13 cellular contexts compared by ENCODE assay signal in the genomic region with DNA sequence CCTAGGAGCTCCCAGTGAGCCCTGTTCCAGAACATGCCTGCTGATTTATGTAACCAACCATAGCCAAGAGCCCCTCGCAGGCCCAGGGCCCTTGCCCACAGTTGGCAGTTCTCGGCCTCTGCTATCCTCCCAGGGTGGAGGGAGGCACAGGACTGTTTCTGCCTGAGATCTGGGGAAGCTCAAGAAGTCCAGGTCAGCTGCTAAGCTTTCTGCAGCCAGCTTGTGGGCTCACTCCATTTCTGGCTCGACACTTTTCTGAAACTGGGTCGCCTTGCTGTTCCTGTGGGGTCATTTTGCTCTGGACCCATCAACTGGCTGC.
A peak's percentile ranks its signal among the peaks of the same experiment; 100 is the strongest.
DNase-seq lines count a peak whose midpoint lies in the region; ATAC-seq and TF ChIP-seq lines count a peak whose summit lies in the region.
"Had no signal": no experiment of that assay in that cellular context is flagged by ENCODE, and none has a peak within 500 bp of the region (broad histone marks: within the 10 kb centered on the region; RNA-seq: fewer than 3 reads in every experiment).

No MANE protein-coding gene starts in this region.

- H3K9ac ChIP-seq in BLaER1, result no peak overlapping the region

- H4K20me1 ChIP-seq in BLaER1, result no peaks in the 10 kb centered on the region

- peak overlapping the region in 6 of 8 donors; percentile 8 to 65 (median 51) for H3K4me3 Mint-ChIP-seq in CD4-positive, alpha-beta memory T cell
- H3K4me3 Mint-ChIP-seq in activated naive CD8-positive, alpha-beta T cell treated with anti-CD3 and anti-CD28 coated beads for 36 hours, result no peak overlapping the region
- H3K4me3 Mint-ChIP-seq in natural killer cell, result peak overlapping the region; percentile 73

- no peak for TF ChIP-seq CTCF in natural killer cell (IDR thresholded peaks at IDR 0.05)

- H3K27me3 ChIP-seq in BLaER1, result no peaks in the 10 kb centered on the region
- H3K27me3 ChIP-seq in CD4-positive, alpha-beta memory T cell (ENCODE audit: insufficient read depth, low read length), result no peaks in the 10 kb centered on the region
- H3K27me3 ChIP-seq: adrenal gland had no signal

- POLR2A ChIA-PET in CD4-positive, alpha-beta memory T cell (lab: Charles Lee; ENCODE audit: partially characterized antibody), result interaction anchor here (0.6 to 3.4 kb wide), 4 partner anchors 11 to 104 kb away, joined by 3 to 11 read pairs (median 4); partner anchors contain the start of gene HERC1

- CTCF ChIA-PET in CD4-positive, alpha-beta memory T cell (lab: Charles Lee; ENCODE audit: partially characterized antibody), result interaction anchor here (0.7 to 2.0 kb wide), 3 partner anchors 14 to 104 kb away, joined by 3 to 10 read pairs (median 6); no protein-coding TSS in a partner anchor

- H3K4me1 Mint-ChIP-seq in CD4-positive, alpha-beta memory T cell, result peaks cover 13 to 28% (median 22%) of the 10 kb centered on the region in 4 donors
- H3K4me1 Mint-ChIP-seq in activated naive CD8-positive, alpha-beta T cell treated with anti-CD3 and anti-CD28 coated beads for 36 hours, result peaks cover 21% of the 10 kb centered on the region
- H3K4me1 Mint-ChIP-seq in natural killer cell, result peaks cover 41 to 48% of the 10 kb centered on the region in 2 donors

- no peaks in the 10 kb centered on the region for H3K27me3 Mint-ChIP-seq in CD4-positive, alpha-beta memory T cell
- no peaks in the 10 kb centered on the region for H3K27me3 Mint-ChIP-seq in activated naive CD8-positive, alpha-beta T cell treated with anti-CD3 and anti-CD28 coated beads for 36 hours
- H3K27me3 Mint-ChIP-seq in natural killer cell (ENCODE audit: low read depth in 2 of 2), result no peaks in the 10 kb centered on the region

- ATAC-seq in natural killer cell, result peak in 1 of 3 donors; percentile 58
- no peak for ATAC-seq in HG02938 (IDR thresholded peaks at IDR 0.05; ENCODE audit: unreplicated experiment)
- ATAC-seq in HG02588 (IDR thresholded peaks at IDR 0.05; ENCODE audit: unreplicated experiment), result no peak
- ATAC-seq in GM21786 (IDR thresholded peaks at IDR 0.05; ENCODE audit: unreplicated experiment), result no peak
- ATAC-seq: PC-3 had no signal

- H3K4me3 ChIP-seq in BLaER1, result no peak overlapping the region
- H3K4me3 ChIP-seq in CD4-positive, alpha-beta memory T cell (ENCODE audit: low read length in 2 of 2), result no peak overlapping the region
- H3K4me3 ChIP-seq: adrenal gland had no signal

- peak overlapping the region; percentile 55 for H3K4me2 ChIP-seq in BLaER1

- no peaks in the 10 kb centered on the region for H3K36me3 ChIP-seq in BLaER1
- H3K36me3 ChIP-seq in CD4-positive, alpha-beta memory T cell (ENCODE audit: insufficient read depth, low read length), result no peaks in the 10 kb centered on the region
- H3K36me3 ChIP-seq: adrenal gland had no signal

- no peaks in the 10 kb centered on the region for H3K9me3 Mint-ChIP-seq in CD4-positive, alpha-beta memory T cell
- H3K9me3 Mint-ChIP-seq in activated naive CD8-positive, alpha-beta T cell treated with anti-CD3 and anti-CD28 coated beads for 36 hours, result no peaks in the 10 kb centered on the region
- H3K9me3 Mint-ChIP-seq in natural killer cell, result no peaks in the 10 kb centered on the region

- DNase-seq in CD4-positive, alpha-beta memory T cell, result no peak
- DNase-seq in activated naive CD8-positive, alpha-beta T cell treated with anti-CD3 and anti-CD28 coated beads for 36 hours, result no peak
- DNase-seq in natural killer cell, result peak; percentile 29
- DNase-seq in NCI-H526 treated with DMSO at 0.1 percent for 48 hours (lab: John Stamatoyannopoulos, UW), result no peak
- DNase-seq: NCI-H1048; NCI-H226; PC-3; stimulated activated CD4-positive, alpha-beta T cell treated with anti-CD3 and anti-CD28 coated beads, Interleukin-4, amount 100 ng/mL, for 1 hour had no signal

- peaks cover 34% of the 10 kb centered on the region for H3K4me1 ChIP-seq in BLaER1
- peaks cover 22% of the 10 kb centered on the region for H3K4me1 ChIP-seq in CD4-positive, alpha-beta memory T cell (ENCODE audit: insufficient read depth, low read length)

- peak overlapping the region; percentile 73 to 95 (median 92) for H3K27ac Mint-ChIP-seq in CD4-positive, alpha-beta memory T cell
- H3K27ac Mint-ChIP-seq in activated naive CD8-positive, alpha-beta T cell treated with anti-CD3 and anti-CD28 coated beads for 36 hours, result peak overlapping the region; percentile 70
- H3K27ac Mint-ChIP-seq in natural killer cell, result peak overlapping the region; percentile 95

- no peaks in the 10 kb centered on the region for H3K9me3 ChIP-seq in BLaER1
- H3K9me3 ChIP-seq in CD4-positive, alpha-beta memory T cell (ENCODE audit: control insufficient read depth in 1 of 2, low read length in 2 of 2), result no peaks in the 10 kb centered on the region
- H3K9me3 ChIP-seq: adrenal gland had no signal

- H3K36me3 Mint-ChIP-seq in CD4-positive, alpha-beta memory T cell, result no peaks in the 10 kb centered on the region
- H3K36me3 Mint-ChIP-seq in activated naive CD8-positive, alpha-beta T cell treated with anti-CD3 and anti-CD28 coated beads for 36 hours, result no peaks in the 10 kb centered on the region
- no peaks in the 10 kb centered on the region for H3K36me3 Mint-ChIP-seq in natural killer cell

- intact Hi-C loops in CD4-positive, alpha-beta memory T cell (cut with micrococcal nuclease), result no loop called here
- intact Hi-C loops in natural killer cell (cut with micrococcal nuclease), result loop anchor here (1.0 kb wide), 1 partner anchor 10 kb away; no protein-coding TSS in a partner anchor

- H3K27ac ChIP-seq in BLaER1, result peak overlapping the region; percentile 45
- peak overlapping the region; percentile 34 for H3K27ac ChIP-seq in CD4-positive, alpha-beta memory T cell (ENCODE audit: low read depth, low read length)
